Comparison of ENCODE assay signal across 1 cellular context in the genomic region with DNA sequence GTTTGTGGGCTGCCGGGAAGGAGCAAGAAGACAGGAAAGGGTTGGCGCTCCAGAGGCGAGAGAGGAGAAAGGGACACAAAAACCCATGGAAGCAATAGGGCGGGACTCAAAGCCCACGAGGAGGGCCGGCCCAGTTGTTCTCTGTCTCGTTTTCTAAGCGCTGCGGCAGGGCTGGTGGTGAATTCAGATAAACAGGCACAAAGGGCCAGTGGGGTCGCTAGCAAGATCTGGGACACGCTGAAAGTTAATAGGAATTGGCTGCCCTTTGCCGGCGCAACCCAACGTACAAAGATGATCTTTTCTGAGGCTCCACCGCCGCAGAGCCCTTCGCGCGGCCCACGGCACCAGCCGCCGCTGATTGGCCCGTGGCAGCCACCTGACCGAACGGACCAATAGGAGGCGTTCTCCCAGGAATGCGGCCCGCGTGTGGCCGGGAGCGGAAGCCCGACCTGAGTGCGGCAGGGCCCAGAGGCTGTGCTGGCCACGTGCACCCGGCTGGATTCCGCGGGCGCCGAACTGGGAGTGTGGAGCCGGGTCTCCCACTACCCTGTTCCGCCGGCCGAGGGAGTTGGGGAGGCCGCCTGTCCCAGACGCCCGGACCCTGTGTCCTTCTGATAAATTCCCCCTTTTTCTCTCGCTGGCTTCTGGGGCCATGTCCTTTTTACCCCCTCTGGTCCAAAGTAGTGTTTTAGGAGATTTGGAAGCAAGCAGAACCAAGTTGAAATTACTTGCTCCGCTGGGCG.
TF ChIP-seq lines count a peak whose summit lies in the region.

No MANE protein-coding gene starts in this region.

TF ChIP-seq in K562, 482 proteins besides CTCF, POLR2A, EP300 and RAD21 (continued from another document and continues in another):
- TF ChIP-seq, protein P1, sequence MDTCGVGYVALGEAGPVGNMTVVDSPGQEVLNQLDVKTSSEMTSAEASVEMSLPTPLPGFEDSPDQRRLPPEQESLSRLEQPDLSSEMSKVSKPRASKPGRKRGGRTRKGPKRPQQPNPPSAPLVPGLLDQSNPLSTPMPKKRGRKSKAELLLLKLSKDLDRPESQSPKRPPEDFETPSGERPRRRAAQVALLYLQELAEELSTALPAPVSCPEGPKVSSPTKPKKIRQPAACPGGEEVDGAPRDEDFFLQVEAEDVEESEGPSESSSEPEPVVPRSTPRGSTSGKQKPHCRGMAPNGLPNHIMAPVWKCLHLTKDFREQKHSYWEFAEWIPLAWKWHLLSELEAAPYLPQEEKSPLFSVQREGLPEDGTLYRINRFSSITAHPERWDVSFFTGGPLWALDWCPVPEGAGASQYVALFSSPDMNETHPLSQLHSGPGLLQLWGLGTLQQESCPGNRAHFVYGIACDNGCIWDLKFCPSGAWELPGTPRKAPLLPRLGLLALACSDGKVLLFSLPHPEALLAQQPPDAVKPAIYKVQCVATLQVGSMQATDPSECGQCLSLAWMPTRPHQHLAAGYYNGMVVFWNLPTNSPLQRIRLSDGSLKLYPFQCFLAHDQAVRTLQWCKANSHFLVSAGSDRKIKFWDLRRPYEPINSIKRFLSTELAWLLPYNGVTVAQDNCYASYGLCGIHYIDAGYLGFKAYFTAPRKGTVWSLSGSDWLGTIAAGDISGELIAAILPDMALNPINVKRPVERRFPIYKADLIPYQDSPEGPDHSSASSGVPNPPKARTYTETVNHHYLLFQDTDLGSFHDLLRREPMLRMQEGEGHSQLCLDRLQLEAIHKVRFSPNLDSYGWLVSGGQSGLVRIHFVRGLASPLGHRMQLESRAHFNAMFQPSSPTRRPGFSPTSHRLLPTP (IDR thresholded peaks at IDR 0.05; ENCODE audit: borderline replicate concordance, extremely low read depth, insufficient read length) = no peak
- no peak for TF ChIP-seq XRCC3 (IDR thresholded peaks at IDR 0.05)
- TF ChIP-seq, protein P2, sequence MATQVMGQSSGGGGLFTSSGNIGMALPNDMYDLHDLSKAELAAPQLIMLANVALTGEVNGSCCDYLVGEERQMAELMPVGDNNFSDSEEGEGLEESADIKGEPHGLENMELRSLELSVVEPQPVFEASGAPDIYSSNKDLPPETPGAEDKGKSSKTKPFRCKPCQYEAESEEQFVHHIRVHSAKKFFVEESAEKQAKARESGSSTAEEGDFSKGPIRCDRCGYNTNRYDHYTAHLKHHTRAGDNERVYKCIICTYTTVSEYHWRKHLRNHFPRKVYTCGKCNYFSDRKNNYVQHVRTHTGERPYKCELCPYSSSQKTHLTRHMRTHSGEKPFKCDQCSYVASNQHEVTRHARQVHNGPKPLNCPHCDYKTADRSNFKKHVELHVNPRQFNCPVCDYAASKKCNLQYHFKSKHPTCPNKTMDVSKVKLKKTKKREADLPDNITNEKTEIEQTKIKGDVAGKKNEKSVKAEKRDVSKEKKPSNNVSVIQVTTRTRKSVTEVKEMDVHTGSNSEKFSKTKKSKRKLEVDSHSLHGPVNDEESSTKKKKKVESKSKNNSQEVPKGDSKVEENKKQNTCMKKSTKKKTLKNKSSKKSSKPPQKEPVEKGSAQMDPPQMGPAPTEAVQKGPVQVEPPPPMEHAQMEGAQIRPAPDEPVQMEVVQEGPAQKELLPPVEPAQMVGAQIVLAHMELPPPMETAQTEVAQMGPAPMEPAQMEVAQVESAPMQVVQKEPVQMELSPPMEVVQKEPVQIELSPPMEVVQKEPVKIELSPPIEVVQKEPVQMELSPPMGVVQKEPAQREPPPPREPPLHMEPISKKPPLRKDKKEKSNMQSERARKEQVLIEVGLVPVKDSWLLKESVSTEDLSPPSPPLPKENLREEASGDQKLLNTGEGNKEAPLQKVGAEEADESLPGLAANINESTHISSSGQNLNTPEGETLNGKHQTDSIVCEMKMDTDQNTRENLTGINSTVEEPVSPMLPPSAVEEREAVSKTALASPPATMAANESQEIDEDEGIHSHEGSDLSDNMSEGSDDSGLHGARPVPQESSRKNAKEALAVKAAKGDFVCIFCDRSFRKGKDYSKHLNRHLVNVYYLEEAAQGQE (CRISPR knock-in tag; IDR thresholded peaks at IDR 0.05; ENCODE audit: low read depth) = peak; percentile 58; the same call in 1 of the 2 replicates
- TF ChIP-seq, protein P3, sequence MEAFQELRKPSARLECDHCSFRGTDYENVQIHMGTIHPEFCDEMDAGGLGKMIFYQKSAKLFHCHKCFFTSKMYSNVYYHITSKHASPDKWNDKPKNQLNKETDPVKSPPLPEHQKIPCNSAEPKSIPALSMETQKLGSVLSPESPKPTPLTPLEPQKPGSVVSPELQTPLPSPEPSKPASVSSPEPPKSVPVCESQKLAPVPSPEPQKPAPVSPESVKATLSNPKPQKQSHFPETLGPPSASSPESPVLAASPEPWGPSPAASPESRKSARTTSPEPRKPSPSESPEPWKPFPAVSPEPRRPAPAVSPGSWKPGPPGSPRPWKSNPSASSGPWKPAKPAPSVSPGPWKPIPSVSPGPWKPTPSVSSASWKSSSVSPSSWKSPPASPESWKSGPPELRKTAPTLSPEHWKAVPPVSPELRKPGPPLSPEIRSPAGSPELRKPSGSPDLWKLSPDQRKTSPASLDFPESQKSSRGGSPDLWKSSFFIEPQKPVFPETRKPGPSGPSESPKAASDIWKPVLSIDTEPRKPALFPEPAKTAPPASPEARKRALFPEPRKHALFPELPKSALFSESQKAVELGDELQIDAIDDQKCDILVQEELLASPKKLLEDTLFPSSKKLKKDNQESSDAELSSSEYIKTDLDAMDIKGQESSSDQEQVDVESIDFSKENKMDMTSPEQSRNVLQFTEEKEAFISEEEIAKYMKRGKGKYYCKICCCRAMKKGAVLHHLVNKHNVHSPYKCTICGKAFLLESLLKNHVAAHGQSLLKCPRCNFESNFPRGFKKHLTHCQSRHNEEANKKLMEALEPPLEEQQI (IDR thresholded peaks at IDR 0.05) = no peak
- no peak for TF ChIP-seq MIER1 (IDR thresholded peaks at IDR 0.05; ENCODE audit: low read depth)
- no peak for TF ChIP-seq TCF3 (CRISPR knock-in tag; IDR thresholded peaks at IDR 0.05)
- TF ChIP-seq, protein P4, sequence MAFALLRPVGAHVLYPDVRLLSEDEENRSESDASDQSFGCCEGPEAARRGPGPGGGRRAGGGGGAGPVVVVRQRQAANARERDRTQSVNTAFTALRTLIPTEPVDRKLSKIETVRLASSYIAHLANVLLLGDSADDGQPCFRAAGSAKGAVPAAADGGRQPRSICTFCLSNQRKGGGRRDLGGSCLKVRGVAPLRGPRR (CRISPR knock-in tag; IDR thresholded peaks at IDR 0.05) = no peak
- TF ChIP-seq TAL1 (IDR thresholded peaks at IDR 0.05) = no peak
- TF ChIP-seq KAT2B (IDR thresholded peaks at IDR 0.05; ENCODE audit: low read depth, low read length) = no peak
- TF ChIP-seq, protein P5, sequence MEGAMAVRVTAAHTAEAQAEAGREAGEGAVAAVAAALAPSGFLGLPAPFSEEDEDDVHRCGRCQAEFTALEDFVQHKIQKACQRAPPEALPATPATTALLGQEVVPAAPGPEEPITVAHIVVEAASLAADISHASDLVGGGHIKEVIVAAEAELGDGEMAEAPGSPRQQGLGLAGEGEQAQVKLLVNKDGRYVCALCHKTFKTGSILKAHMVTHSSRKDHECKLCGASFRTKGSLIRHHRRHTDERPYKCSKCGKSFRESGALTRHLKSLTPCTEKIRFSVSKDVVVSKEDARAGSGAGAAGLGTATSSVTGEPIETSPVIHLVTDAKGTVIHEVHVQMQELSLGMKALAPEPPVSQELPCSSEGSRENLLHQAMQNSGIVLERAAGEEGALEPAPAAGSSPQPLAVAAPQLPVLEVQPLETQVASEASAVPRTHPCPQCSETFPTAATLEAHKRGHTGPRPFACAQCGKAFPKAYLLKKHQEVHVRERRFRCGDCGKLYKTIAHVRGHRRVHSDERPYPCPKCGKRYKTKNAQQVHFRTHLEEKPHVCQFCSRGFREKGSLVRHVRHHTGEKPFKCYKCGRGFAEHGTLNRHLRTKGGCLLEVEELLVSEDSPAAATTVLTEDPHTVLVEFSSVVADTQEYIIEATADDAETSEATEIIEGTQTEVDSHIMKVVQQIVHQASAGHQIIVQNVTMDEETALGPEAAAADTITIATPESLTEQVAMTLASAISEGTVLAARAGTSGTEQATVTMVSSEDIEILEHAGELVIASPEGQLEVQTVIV (CRISPR knock-in tag; IDR thresholded peaks at IDR 0.05; ENCODE audit: borderline replicate concordance) = no peak
- TF ChIP-seq TBL1XR1 (IDR thresholded peaks at IDR 0.05; ENCODE audit: low read length in 2 of 2) = no peak
- TF ChIP-seq TEAD1 (CRISPR knock-in tag; IDR thresholded peaks at IDR 0.05) = peak; percentile 95 to 100
- peak; percentile 78; the same call in 1 of the 2 replicates for TF ChIP-seq CBFB (CRISPR knock-in tag; IDR thresholded peaks at IDR 0.05)
- no peak for TF ChIP-seq COPS2 (conservative IDR thresholded peaks at IDR 0.05)
- TF ChIP-seq, protein P6, sequence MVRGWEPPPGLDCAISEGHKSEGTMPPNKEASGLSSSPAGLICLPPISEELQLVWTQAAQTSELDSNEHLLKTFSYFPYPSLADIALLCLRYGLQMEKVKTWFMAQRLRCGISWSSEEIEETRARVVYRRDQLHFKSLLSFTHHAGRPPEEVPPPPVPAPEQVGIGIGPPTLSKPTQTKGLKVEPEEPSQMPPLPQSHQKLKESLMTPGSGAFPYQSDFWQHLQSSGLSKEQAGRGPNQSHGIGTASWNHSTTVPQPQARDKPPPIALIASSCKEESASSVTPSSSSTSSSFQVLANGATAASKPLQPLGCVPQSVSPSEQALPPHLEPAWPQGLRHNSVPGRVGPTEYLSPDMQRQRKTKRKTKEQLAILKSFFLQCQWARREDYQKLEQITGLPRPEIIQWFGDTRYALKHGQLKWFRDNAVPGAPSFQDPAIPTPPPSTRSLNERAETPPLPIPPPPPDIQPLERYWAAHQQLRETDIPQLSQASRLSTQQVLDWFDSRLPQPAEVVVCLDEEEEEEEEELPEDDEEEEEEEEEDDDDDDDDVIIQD (CRISPR knock-in tag; IDR thresholded peaks at IDR 0.05) = 0 out of 2 replicates have a peak, but pooled peaks have one; percentile 12
- peak; percentile 83 for TF ChIP-seq ETV5 (CRISPR knock-in tag; IDR thresholded peaks at IDR 0.05; ENCODE audit: low read depth)
- no peak for TF ChIP-seq HMG20A (CRISPR knock-in tag; conservative IDR thresholded peaks at IDR 0.05)
- no peak for TF ChIP-seq MYNN (IDR thresholded peaks at IDR 0.05)
- TF ChIP-seq MYNN (CRISPR knock-in tag; IDR thresholded peaks at IDR 0.05) = no peak
- TF ChIP-seq RCOR1 (IDR thresholded peaks at IDR 0.05; ENCODE audit: borderline replicate concordance in 1 of 2, low read depth in 2 of 2, low read length in 2 of 2) = no peak; a peak in 1 of 4 replicates
- 0 out of 2 replicates have a peak, but pooled peaks have one; percentile 25 for TF ChIP-seq ZNF41 (CRISPR knock-in tag; conservative IDR thresholded peaks at IDR 0.05)
- no peak for TF ChIP-seq HMG20B (CRISPR knock-in tag; IDR thresholded peaks at IDR 0.05)
- TF ChIP-seq PTBP1 (IDR thresholded peaks at IDR 0.05; ENCODE audit: low read depth, low read length) = no peak
- TF ChIP-seq KDM4B (IDR thresholded peaks at IDR 0.05; ENCODE audit: borderline replicate concordance in 2 of 2, low read depth in 1 of 2) = no peak
- no peak for TF ChIP-seq ZNF316 (IDR thresholded peaks at IDR 0.05)
- TF ChIP-seq NFE2L1 (tag; IDR thresholded peaks at IDR 0.05; ENCODE audit: borderline replicate concordance, low read depth) = no peak
- TF ChIP-seq, protein P7, sequence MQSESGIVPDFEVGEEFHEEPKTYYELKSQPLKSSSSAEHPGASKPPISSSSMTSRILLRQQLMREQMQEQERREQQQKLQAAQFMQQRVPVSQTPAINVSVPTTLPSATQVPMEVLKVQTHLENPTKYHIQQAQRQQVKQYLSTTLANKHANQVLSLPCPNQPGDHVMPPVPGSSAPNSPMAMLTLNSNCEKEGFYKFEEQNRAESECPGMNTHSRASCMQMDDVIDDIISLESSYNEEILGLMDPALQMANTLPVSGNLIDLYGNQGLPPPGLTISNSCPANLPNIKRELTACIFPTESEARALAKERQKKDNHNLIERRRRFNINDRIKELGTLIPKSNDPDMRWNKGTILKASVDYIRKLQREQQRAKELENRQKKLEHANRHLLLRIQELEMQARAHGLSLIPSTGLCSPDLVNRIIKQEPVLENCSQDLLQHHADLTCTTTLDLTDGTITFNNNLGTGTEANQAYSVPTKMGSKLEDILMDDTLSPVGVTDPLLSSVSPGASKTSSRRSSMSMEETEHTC (IDR thresholded peaks at IDR 0.05) = no peak
- TF ChIP-seq DDX20 (tag; IDR thresholded peaks at IDR 0.05; ENCODE audit: low read depth) = no peak
- TF ChIP-seq, protein P8, sequence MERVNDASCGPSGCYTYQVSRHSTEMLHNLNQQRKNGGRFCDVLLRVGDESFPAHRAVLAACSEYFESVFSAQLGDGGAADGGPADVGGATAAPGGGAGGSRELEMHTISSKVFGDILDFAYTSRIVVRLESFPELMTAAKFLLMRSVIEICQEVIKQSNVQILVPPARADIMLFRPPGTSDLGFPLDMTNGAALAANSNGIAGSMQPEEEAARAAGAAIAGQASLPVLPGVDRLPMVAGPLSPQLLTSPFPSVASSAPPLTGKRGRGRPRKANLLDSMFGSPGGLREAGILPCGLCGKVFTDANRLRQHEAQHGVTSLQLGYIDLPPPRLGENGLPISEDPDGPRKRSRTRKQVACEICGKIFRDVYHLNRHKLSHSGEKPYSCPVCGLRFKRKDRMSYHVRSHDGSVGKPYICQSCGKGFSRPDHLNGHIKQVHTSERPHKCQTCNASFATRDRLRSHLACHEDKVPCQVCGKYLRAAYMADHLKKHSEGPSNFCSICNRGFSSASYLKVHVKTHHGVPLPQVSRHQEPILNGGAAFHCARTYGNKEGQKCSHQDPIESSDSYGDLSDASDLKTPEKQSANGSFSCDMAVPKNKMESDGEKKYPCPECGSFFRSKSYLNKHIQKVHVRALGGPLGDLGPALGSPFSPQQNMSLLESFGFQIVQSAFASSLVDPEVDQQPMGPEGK (CRISPR knock-in tag; IDR thresholded peaks at IDR 0.05; ENCODE audit: borderline replicate concordance) = no peak
- TF ChIP-seq NCOR1 (IDR thresholded peaks at IDR 0.05) = no peak
- TF ChIP-seq ZNF717 (CRISPR knock-in tag; IDR thresholded peaks at IDR 0.05) = no peak
- TF ChIP-seq, protein P9, sequence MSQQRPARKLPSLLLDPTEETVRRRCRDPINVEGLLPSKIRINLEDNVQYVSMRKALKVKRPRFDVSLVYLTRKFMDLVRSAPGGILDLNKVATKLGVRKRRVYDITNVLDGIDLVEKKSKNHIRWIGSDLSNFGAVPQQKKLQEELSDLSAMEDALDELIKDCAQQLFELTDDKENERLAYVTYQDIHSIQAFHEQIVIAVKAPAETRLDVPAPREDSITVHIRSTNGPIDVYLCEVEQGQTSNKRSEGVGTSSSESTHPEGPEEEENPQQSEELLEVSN (IDR thresholded peaks at IDR 0.05; ENCODE audit: borderline replicate concordance in 1 of 2, extremely low read depth in 1 of 2, insufficient read depth in 1 of 2, insufficient read length in 1 of 2, low read depth in 1 of 2, low read length in 1 of 2, poor library complexity in 1 of 2, severe bottlenecking in 1 of 2) = peak; percentile 98 to 99
- TF ChIP-seq, protein P10, sequence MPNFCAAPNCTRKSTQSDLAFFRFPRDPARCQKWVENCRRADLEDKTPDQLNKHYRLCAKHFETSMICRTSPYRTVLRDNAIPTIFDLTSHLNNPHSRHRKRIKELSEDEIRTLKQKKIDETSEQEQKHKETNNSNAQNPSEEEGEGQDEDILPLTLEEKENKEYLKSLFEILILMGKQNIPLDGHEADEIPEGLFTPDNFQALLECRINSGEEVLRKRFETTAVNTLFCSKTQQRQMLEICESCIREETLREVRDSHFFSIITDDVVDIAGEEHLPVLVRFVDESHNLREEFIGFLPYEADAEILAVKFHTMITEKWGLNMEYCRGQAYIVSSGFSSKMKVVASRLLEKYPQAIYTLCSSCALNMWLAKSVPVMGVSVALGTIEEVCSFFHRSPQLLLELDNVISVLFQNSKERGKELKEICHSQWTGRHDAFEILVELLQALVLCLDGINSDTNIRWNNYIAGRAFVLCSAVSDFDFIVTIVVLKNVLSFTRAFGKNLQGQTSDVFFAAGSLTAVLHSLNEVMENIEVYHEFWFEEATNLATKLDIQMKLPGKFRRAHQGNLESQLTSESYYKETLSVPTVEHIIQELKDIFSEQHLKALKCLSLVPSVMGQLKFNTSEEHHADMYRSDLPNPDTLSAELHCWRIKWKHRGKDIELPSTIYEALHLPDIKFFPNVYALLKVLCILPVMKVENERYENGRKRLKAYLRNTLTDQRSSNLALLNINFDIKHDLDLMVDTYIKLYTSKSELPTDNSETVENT (CRISPR knock-in tag; IDR thresholded peaks at IDR 0.05) = no peak
- peak; percentile 30; the same call in 1 of the 2 replicates for TF ChIP-seq KLF6 (CRISPR knock-in tag; IDR thresholded peaks at IDR 0.05; ENCODE audit: borderline replicate concordance)
